25 cellular contexts compared by ENCODE assay signal in the genomic region with DNA sequence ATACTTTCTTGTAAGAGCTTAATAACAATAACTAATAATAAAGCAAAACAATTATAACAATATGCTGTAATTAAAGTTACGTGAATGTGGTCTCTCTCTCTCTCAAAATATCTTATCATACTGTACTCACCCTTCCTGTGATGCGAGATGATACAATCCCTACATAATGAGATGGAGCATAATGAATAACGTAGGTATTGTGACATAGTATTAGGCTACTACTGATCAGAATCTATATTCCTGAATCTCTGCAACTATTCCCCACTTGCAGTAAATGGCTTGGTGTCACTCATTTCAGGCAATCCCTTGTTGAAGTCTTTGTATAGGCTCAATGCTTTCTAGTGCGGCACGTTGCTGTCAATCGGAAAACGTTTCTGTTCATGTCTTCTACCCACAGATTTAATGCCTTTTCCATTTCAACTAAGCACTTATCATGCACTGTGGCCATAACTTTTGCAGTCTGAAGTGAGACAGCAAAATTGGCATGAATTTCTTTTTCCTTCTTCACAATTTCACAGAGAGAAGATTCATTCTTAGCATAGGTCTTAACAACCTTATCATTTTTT. TPM values are rescaled to one million over a fixed set of nuclear protein-coding genes. Genes with fewer than 3 reads are reported as not detected.
DNase-seq lines count a peak whose midpoint lies in the region; ATAC-seq, FAIRE-seq and TF ChIP-seq lines count a peak whose summit lies in the region.
"Had no signal": no experiment of that assay in that cellular context is flagged by ENCODE, and none has a peak within 500 bp of the region (broad histone marks: within the 10 kb centered on the region; RNA-seq: fewer than 3 reads in every experiment).

No MANE protein-coding gene starts in this region.

- no peak overlapping the region; the same call in 1 of the 2 replicates for H2AFZ ChIP-seq in GM23248
- no peak overlapping the region for H2AFZ ChIP-seq in trophoblast cell (ENCODE audit: insufficient read depth, low read length, poor library complexity)

- DNase-seq in GM23248: peak; percentile 38
- peak; percentile 13 for DNase-seq in RPMI7951 (ENCODE audit: low read depth)
- no peak for DNase-seq in bronchial epithelial cell (ENCODE audit: low read depth)
- peak; percentile 1 to 59 for DNase-seq in trophoblast cell
- DNase-seq in H4 (ENCODE audit: low spot score): no peak
- DNase-seq in NCI-H82 (lab: John Stamatoyannopoulos, UW): no peak
- DNase-seq in prostate gland (ENCODE audit: low spot score): no peak
- DNase-seq: Calu3; CD4-positive, alpha-beta T cell; Karpas-422; NCI-H1048; NCI-H1436 treated with DMSO at 0.1 percent for 48 hours; NCI-H2081; NCI-H2171 treated with DMSO at 0.1 percent for 48 hours; NCI-H446; NCI-H526 treated with DMSO at 0.1 percent for 48 hours; Peyer's patch; Right ventricle myocardium superior had no signal

- no peak overlapping the region for H3K4ac ChIP-seq in trophoblast cell (ENCODE audit: low read depth, low read length)

- intact Hi-C loops in prostate gland (cut with DNase I): no loop called here

- H3K23ac ChIP-seq in trophoblast cell (ENCODE audit: low read length): no peak overlapping the region

- peak overlapping the region; percentile 53 for H3K4me2 ChIP-seq in GM23248 (ENCODE audit: unreplicated experiment)
- no peak overlapping the region for H3K4me2 ChIP-seq in trophoblast cell (ENCODE audit: low read length)

- no peaks in the 10 kb centered on the region for H4K20me1 ChIP-seq in GM23248 (ENCODE audit: insufficient read depth)

- no peaks in the 10 kb centered on the region for H3K79me1 ChIP-seq in trophoblast cell (ENCODE audit: low read length)

- H4K91ac ChIP-seq in trophoblast cell (ENCODE audit: low read depth, low read length): no peak overlapping the region

- no peak for TF ChIP-seq POLR2A in prostate gland (IDR thresholded peaks at IDR 0.05)

- H3K27ac ChIP-seq in GM23248 (peak overlapping the region; percentile 88), trophoblast cell (ENCODE audit: low read depth, low read length) (no peak overlapping the region), prostate gland (no peak overlapping the region)
- H3K27ac ChIP-seq: Peyer's patch, SK-N-MC had no signal

- H3K9ac ChIP-seq in GM23248 (peak overlapping the region; percentile 50), trophoblast cell (ENCODE audit: low read length) (no peak overlapping the region)

- H2AK5ac ChIP-seq in trophoblast cell (ENCODE audit: low read length): no peak overlapping the region

- no peaks in the 10 kb centered on the region for H3K9me2 ChIP-seq in GM23248 (ENCODE audit: insufficient read depth)

- TF ChIP-seq CTCF in bronchial epithelial cell (IDR thresholded peaks at IDR 0.05; ENCODE audit: insufficient read depth, low read length, severe bottlenecking) (no peak), prostate gland (IDR thresholded peaks at IDR 0.05) (no peak)

- H4K12ac ChIP-seq in trophoblast cell (ENCODE audit: low read depth, low read length): no peak overlapping the region

- peaks cover 45% of the 10 kb centered on the region for H3F3A ChIP-seq in GM23248 (ENCODE audit: insufficient read depth)

- no peaks in the 10 kb centered on the region for H3K9me3 ChIP-seq in GM23248 (ENCODE audit: low read depth)
- no peaks in the 10 kb centered on the region for H3K9me3 ChIP-seq in trophoblast cell (ENCODE audit: insufficient read depth, low read depth, low read length)
- H3K9me3 ChIP-seq in prostate gland: no peaks in the 10 kb centered on the region
- H3K9me3 ChIP-seq: MG63, Peyer's patch had no signal

- no peak overlapping the region for H2BK120ac ChIP-seq in trophoblast cell (ENCODE audit: insufficient read depth, low read length, poor library complexity)

- 72 to 74% methylated on average over 7 of the region's 7 CpGs for WGBS in GM23248 (ENCODE audit: low coverage in 1 of 2, low lambda C conversion rate in 2 of 2, missing lambda C conversion rate in 2 of 2), 2 experiments
- WGBS in trophoblast cell (ENCODE audit: extremely low coverage, insufficient coverage, insufficient read length): no CpG with 5 or more reads among the region's 7 CpGs
- WGBS in prostate gland: 87% methylated on average over 7 of the region's 7 CpGs

- peaks cover 34% of the 10 kb centered on the region for H3K79me2 ChIP-seq in GM23248 (ENCODE audit: insufficient read depth)
- H3K79me2 ChIP-seq in trophoblast cell (ENCODE audit: control insufficient read depth, insufficient read depth, low read length, poor library complexity): no peaks in the 10 kb centered on the region

- no peak overlapping the region for H2BK12ac ChIP-seq in trophoblast cell (ENCODE audit: low read length)

- in situ Hi-C loops in GM23248 (cut with MboI): no loop called here

- H3K27me3 ChIP-seq in GM23248 (replicated peaks; ENCODE audit: insufficient read depth): no peaks in the 10 kb centered on the region
- H3K27me3 ChIP-seq in bronchial epithelial cell (ENCODE audit: control insufficient read depth, insufficient read depth, low read length): no peaks in the 10 kb centered on the region
- no peaks in the 10 kb centered on the region for H3K27me3 ChIP-seq in trophoblast cell (ENCODE audit: insufficient read depth, low read length)
- no peaks in the 10 kb centered on the region for H3K27me3 ChIP-seq in prostate gland (replicated peaks; ENCODE audit: insufficient read depth)
- H3K27me3 ChIP-seq: MG63, Peyer's patch had no signal

- no peak overlapping the region for H3K18ac ChIP-seq in trophoblast cell (ENCODE audit: low read length)

- H3K4me3 ChIP-seq in GM23248 (peak overlapping the region; percentile 39; the same call in 1 of the 2 replicates), bronchial epithelial cell (ENCODE audit: low read depth, low read length) (no peak overlapping the region), trophoblast cell (ENCODE audit: low read depth, low read length) (no peak overlapping the region), prostate gland (no peak overlapping the region)
- H3K4me3 ChIP-seq: GM12878, Peyer's patch, SK-N-MC had no signal

- peaks cover 38% of the 10 kb centered on the region for H3K4me1 ChIP-seq in GM23248 (ENCODE audit: insufficient read depth)
- no peaks in the 10 kb centered on the region for H3K4me1 ChIP-seq in trophoblast cell (ENCODE audit: control insufficient read depth in 1 of 2, insufficient read depth in 2 of 2, low read length in 2 of 2)
- H3K4me1 ChIP-seq in prostate gland (replicated peaks): no peaks in the 10 kb centered on the region
- H3K4me1 ChIP-seq: Peyer's patch had no signal

- ATAC-seq in GM19324 (IDR thresholded peaks at IDR 0.05; ENCODE audit: low FRiP score, unreplicated experiment): no peak
- ATAC-seq: GM12878 had no signal

- H3K14ac ChIP-seq in trophoblast cell (ENCODE audit: low read length): no peak overlapping the region

- H2BK5ac ChIP-seq in trophoblast cell (ENCODE audit: low read depth, low read length, poor library complexity): no peak overlapping the region

- H3K36me3 ChIP-seq in GM23248 (ENCODE audit: low read depth) (peaks cover 68% of the 10 kb centered on the region), bronchial epithelial cell (ENCODE audit: control insufficient read depth, insufficient read depth, low read length) (no peaks in the 10 kb centered on the region), trophoblast cell (ENCODE audit: control insufficient read depth in 1 of 2, insufficient read depth in 2 of 2, low read length in 2 of 2) (no peaks in the 10 kb centered on the region), prostate gland (no peaks in the 10 kb centered on the region)
- H3K36me3 ChIP-seq: MG63, Peyer's patch had no signal

- H4K8ac ChIP-seq in trophoblast cell (ENCODE audit: low read depth, low read length): no peak overlapping the region

- FAIRE-seq in bronchial epithelial cell (lab: Jason Lieb, UNC): peak; percentile 23
- FAIRE-seq: GM12878, GM19239, H1 had no signal

RNA-seq across cellular contexts. Expression of a gene that starts 32.3 kb away (rescaled TPM):
- total RNA-seq in GM23248 (2014; rRNA removed; shearing (Covaris generic)): 522 and 528 TPM in 2 replicates
- 557 and 564 TPM in 2 replicates for polyA plus RNA-seq in GM23248 (2016; fragmentation: Nextera tagmentation; extraction: Ambion mirVana)
- 96.5 and 109 TPM in 2 replicates for total RNA-seq in RPMI7951 (2014; rRNA removed; shearing (Covaris generic))
- total RNA-seq in bronchial epithelial cell (0.13 and 1.6 TPM in 2 replicates), prostate gland (1 to 10 TPM; 4.0 to 5.5 TPM)
- 0.78 and 0.82 TPM in 2 replicates for polyA plus RNA-seq in trophoblast cell (2013)
- 2.4 and 11.1 TPM in 2 replicates for total RNA-seq in H4 (2014; rRNA removed; shearing (Covaris generic))
- total RNA-seq: CD4-positive, alpha-beta T cell; HT-29 had no signal

Comparison
In these comparisons a context has a peak if more than half of its experiments do, and no peak if none do; other contexts are left out.
1. DNase-seq: peak in GM23248 (single experiment), RPMI7951 (single experiment) and trophoblast cell (2 of 2); none in bronchial epithelial cell (single experiment), H4 (single experiment), NCI-H82 (single experiment) and prostate gland (single experiment).